18 cellular contexts compared by ENCODE assay signal in the genomic region with DNA sequence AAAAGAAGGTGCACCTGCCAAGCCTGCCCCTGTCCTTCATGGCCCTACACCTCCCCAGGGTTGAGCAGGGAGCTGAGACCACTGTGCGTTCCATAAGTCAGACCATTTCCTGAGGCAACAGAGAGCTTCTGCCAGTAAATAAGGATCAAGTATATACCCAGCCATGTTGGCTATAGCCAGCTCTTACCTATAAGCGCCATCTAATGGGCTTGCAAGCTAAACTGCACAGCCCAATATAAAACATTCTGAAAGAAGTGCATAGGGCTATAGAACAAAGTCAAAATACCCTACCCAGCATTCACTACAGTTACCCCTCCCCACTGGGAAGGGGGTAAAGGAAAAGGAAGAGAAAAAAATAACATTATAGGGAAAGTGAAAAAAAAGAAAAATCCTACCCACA. TPM values are rescaled to one million over a fixed set of nuclear protein-coding genes. Genes with fewer than 3 reads are reported as not detected.
DNase-seq lines count a peak whose midpoint lies in the region; FAIRE-seq and TF ChIP-seq lines count a peak whose summit lies in the region.
"Had no signal": no experiment of that assay in that cellular context is flagged by ENCODE, and none has a peak within 500 bp of the region (broad histone marks: within the 10 kb centered on the region; RNA-seq: fewer than 3 reads in every experiment).

No MANE protein-coding gene starts in this region.

- peaks cover 40 to 73% of the 10 kb centered on the region in 2 experiments for H3K9me3 Mint-ChIP-seq in H9

- H2AFZ ChIP-seq in H9 (ENCODE audit: low read length) (no peak overlapping the region), OCI-LY7 (ENCODE audit: low read length) (no peak overlapping the region), H1 (ENCODE audit: low read length) (peak overlapping the region; percentile 83)

- DNase-seq in COR-L47 (lab: John Stamatoyannopoulos, UW), result peak; percentile 3
- peak; percentile 31 for DNase-seq in H9
- DNase-seq in OCI-LY7 (ENCODE audit: low spot score), result peak; percentile 11
- DNase-seq in H1 (ENCODE audit: low read depth in 1 of 2, low spot score in 2 of 2), result no peak
- no peak for DNase-seq in stimulated activated CD4-positive, alpha-beta T cell treated with anti-CD3 and anti-CD28 coated beads, Interleukin-1b, Interleukin-23, amount 100 ng/mL, for 48 hours
- DNase-seq in GM12892 (ENCODE audit: insufficient read length), result no peak
- DNase-seq in COLO668 (lab: John Stamatoyannopoulos, UW; ENCODE audit: unreplicated experiment), result no peak
- DNase-seq in activated CD4-positive, alpha-beta T cell treated with anti-CD3 and anti-CD28 coated beads, Interleukin-2, amount 50 U/mL, for 4 hours, result no peak
- DNase-seq: DND-41, GF-D8, GOT3, NCI-H1436 treated with DMSO at 0.1 percent for 48 hours, NCI-H2081 treated with DMSO at 0.1 percent for 48 hours, NCI-H345, NCI-H774, T-helper 9 cell had no signal

- no peaks in the 10 kb centered on the region for H3K23me2 ChIP-seq in H9 (ENCODE audit: insufficient read length, low read depth, low read length, poor library complexity, severe bottlenecking)
- no peaks in the 10 kb centered on the region for H3K23me2 ChIP-seq in H1 (ENCODE audit: low read depth, low read length)

- H3K4me2 ChIP-seq in H9 (ENCODE audit: insufficient read depth, insufficient read length, low read length) (no peak overlapping the region), OCI-LY7 (ENCODE audit: low read length) (no peak overlapping the region), H1 (ENCODE audit: insufficient read depth in 1 of 2, low read depth in 2 of 2, low read length in 2 of 2) (no peak overlapping the region)

- no peak overlapping the region for H3K27ac ChIP-seq in H9 (ENCODE audit: insufficient read length, low read depth, low read length)
- no peak overlapping the region for H3K27ac ChIP-seq in OCI-LY7 (ENCODE audit: low read depth, low read length, poor library complexity, severe bottlenecking)
- H3K27ac ChIP-seq in H1 (ENCODE audit: low read depth, low read length), result no peak overlapping the region
- H3K27ac ChIP-seq: SJSA1 had no signal

- no peak overlapping the region; a peak in 2 of 7 replicates for H3K27ac Mint-ChIP-seq in H9
- H3K27ac Mint-ChIP-seq: CD14-positive monocyte had no signal

- no peak overlapping the region for H2BK20ac ChIP-seq in H9 (ENCODE audit: low read depth, low read length, poor library complexity, severe bottlenecking)
- no peak overlapping the region; the same call in 1 of the 2 replicates for H2BK20ac ChIP-seq in H1 (ENCODE audit: low read length)

- H3K9me2 ChIP-seq in OCI-LY7 (ENCODE audit: insufficient read depth, low read length), result no peaks in the 10 kb centered on the region

- H3K27me3 ChIP-seq in H9 (ENCODE audit: insufficient read depth, low read length) (no peaks in the 10 kb centered on the region), H1 (replicated peaks in 1 of 4; ENCODE audit: control insufficient read depth in 3 of 4, extremely low read depth in 1 of 4, insufficient read depth in 3 of 4, low read length in 3 of 4) (no peaks in the 10 kb centered on the region)
- H3K27me3 ChIP-seq: SJSA1 had no signal

- POLR2A ChIA-PET in OCI-LY7 (lab: Charles Lee), result interaction anchor here (0.6 to 0.8 kb wide), 2 partner anchors 175 to 378 kb away, joined by 3 read pairs; no protein-coding TSS in a partner anchor
- POLR2A ChIA-PET in H1 (lab: Charles Lee; ENCODE audit: partially characterized antibody), result interaction anchor here (0.8 to 1.1 kb wide), 2 partner anchors 12 to 60 kb away, joined by 3 read pairs; no protein-coding TSS in a partner anchor

- TF ChIP-seq EP300 in H1 (IDR thresholded peaks at IDR 0.05; ENCODE audit: borderline replicate concordance in 1 of 2, low read depth in 2 of 2, low read length in 2 of 2), result no peak

- CTCF ChIA-PET in OCI-LY7 (lab: Charles Lee; ENCODE audit: unreplicated experiment), result interaction anchor here (1.1 kb wide), 1 partner anchor 31 kb away, joined by 3 read pairs; no protein-coding TSS in a partner anchor
- CTCF ChIA-PET in H1 (lab: Charles Lee; ENCODE audit: partially characterized antibody), result interaction anchor here (0.5 to 1.4 kb wide), 5 partner anchors 9 to 410 kb away, joined by 3 to 7 read pairs (median 5); no protein-coding TSS in a partner anchor

- H3K23ac ChIP-seq in H9 (ENCODE audit: insufficient read length, low read depth, low read length) (no peak overlapping the region), H1 (ENCODE audit: insufficient read length) (no peak overlapping the region)

- H3K4me3 Mint-ChIP-seq in H9, result no peak overlapping the region
- H3K4me3 Mint-ChIP-seq: CD14-positive monocyte had no signal

- H3K9me3 ChIP-seq in H9 (ENCODE audit: control insufficient read depth, low read depth, low read length) (peaks cover 32% of the 10 kb centered on the region), OCI-LY7 (ENCODE audit: low read length) (no peaks in the 10 kb centered on the region), H1 (ENCODE audit: insufficient read depth in 2 of 2, low read depth in 1 of 2, low read length in 1 of 2) (peaks cover 28 to 40% of the 10 kb centered on the region in 2 experiments)

- H3K4ac ChIP-seq in H9 (ENCODE audit: low read depth, low read length) (no peak overlapping the region), H1 (replicated peaks; ENCODE audit: insufficient read length, low read depth, low read length) (no peak overlapping the region)

- H2BK5ac ChIP-seq in H9 (ENCODE audit: insufficient read length, low read length) (no peak overlapping the region), H1 (ENCODE audit: low read depth, low read length) (peak overlapping the region; percentile 2; the same call in 1 of the 2 replicates)

- no peaks in the 10 kb centered on the region for H3K4me1 ChIP-seq in H9 (ENCODE audit: insufficient read depth, low read length)
- no peaks in the 10 kb centered on the region for H3K4me1 ChIP-seq in OCI-LY7 (ENCODE audit: insufficient read depth, low read length, poor library complexity, severe bottlenecking)
- H3K4me1 ChIP-seq in H1 (replicated peaks in 1 of 4; ENCODE audit: control insufficient read depth in 3 of 4, insufficient read depth in 4 of 4, low read length in 3 of 4), result no peaks in the 10 kb centered on the region
- H3K4me1 ChIP-seq: SJSA1 had no signal

- H3K4me3 ChIP-seq in OCI-LY7 (ENCODE audit: low read depth, low read length, poor library complexity, severe bottlenecking) (no peak overlapping the region), H1 (ENCODE audit: extremely low read depth in 1 of 4, insufficient read depth in 2 of 4, low read depth in 3 of 4, low read length in 4 of 4) (no peak overlapping the region)
- H3K4me3 ChIP-seq: SJSA1 had no signal

- H2AK5ac ChIP-seq in H9 (ENCODE audit: insufficient read length, low read length), result no peak overlapping the region
- H2AK5ac ChIP-seq in H1 (ENCODE audit: low read depth, low read length), result no peak overlapping the region

- H4K20me1 ChIP-seq in H9 (ENCODE audit: control insufficient read depth, insufficient read depth, insufficient read length) (no peaks in the 10 kb centered on the region), OCI-LY7 (ENCODE audit: insufficient read depth, low read length) (no peaks in the 10 kb centered on the region), H1 (replicated peaks in 1 of 2; ENCODE audit: control insufficient read depth in 1 of 2, insufficient read depth in 2 of 2, low read length in 2 of 2) (no peaks in the 10 kb centered on the region)

- no peak overlapping the region for H2BK120ac ChIP-seq in H9 (ENCODE audit: low read depth, low read length, poor library complexity, severe bottlenecking)
- no peak overlapping the region for H2BK120ac ChIP-seq in H1 (replicated peaks; ENCODE audit: low read depth, low read length)

- peak; percentile 64 to 76 for TF ChIP-seq RAD21 in H1 (IDR thresholded peaks at IDR 0.05 in 1 of 2, conservative IDR thresholded peaks at IDR 0.05 in 1 of 2; ENCODE audit: low read depth in 2 of 2, low read length in 2 of 2)

- H3K36me3 Mint-ChIP-seq in H9 (ENCODE audit: insufficient read depth in 1 of 3, low read depth in 3 of 3), result peaks cover 22 to 51% (median 24%) of the 10 kb centered on the region in 3 experiments
- H3K36me3 Mint-ChIP-seq: CD14-positive monocyte had no signal

- no peaks in the 10 kb centered on the region for H3K79me1 ChIP-seq in H9 (ENCODE audit: insufficient read depth, low read depth, low read length, poor library complexity, severe bottlenecking)
- no peaks in the 10 kb centered on the region for H3K79me1 ChIP-seq in H1 (ENCODE audit: low read depth, low read length)

- H3K79me2 ChIP-seq in H9 (ENCODE audit: insufficient read depth, low read length) (no peaks in the 10 kb centered on the region), OCI-LY7 (ENCODE audit: insufficient read depth, low read depth, low read length) (no peaks in the 10 kb centered on the region), H1 (ENCODE audit: control insufficient read depth in 1 of 2, insufficient read depth in 2 of 2, low read length in 2 of 2) (no peaks in the 10 kb centered on the region)

- H3K4me1 Mint-ChIP-seq in H9, result peaks cover 5 to 8% of the 10 kb centered on the region in 2 experiments
- H3K4me1 Mint-ChIP-seq: CD14-positive monocyte had no signal

- H3K36me3 ChIP-seq in OCI-LY7 (ENCODE audit: insufficient read depth, low read length), result no peaks in the 10 kb centered on the region
- H3K36me3 ChIP-seq in H1 (ENCODE audit: control insufficient read depth in 2 of 4, insufficient read depth in 4 of 4, low read length in 3 of 4), result peaks cover 0 to 5% (median 0%) of the 10 kb centered on the region in 4 experiments; a peak in 1 of 8 replicates
- H3K36me3 ChIP-seq: SJSA1 had no signal

- FAIRE-seq in H1 (lab: Jason Lieb, UNC) (no peak), GM12892 (lab: Jason Lieb, UNC) (no peak)

- BruUV-seq in OCI-LY7 (replicated peaks; lab: Mats Ljungman, UMichigan), result no TSS peak

- H2BK12ac ChIP-seq in H9 (ENCODE audit: insufficient read length, low read depth, low read length), result no peak overlapping the region
- H2BK12ac ChIP-seq in H1 (ENCODE audit: low read depth, low read length), result no peak overlapping the region; the same call in 1 of the 2 replicates

- H3K9ac ChIP-seq in H9 (ENCODE audit: extremely low read depth, insufficient read length, low read length) (no peak overlapping the region), H1 (replicated peaks in 1 of 4; ENCODE audit: extremely low read depth in 1 of 4, low read depth in 3 of 4, low read length in 3 of 4) (no peak overlapping the region)

- H2BK15ac ChIP-seq in H9 (ENCODE audit: low read depth, low read length) (no peak overlapping the region), H1 (ENCODE audit: low read length) (no peak overlapping the region)

- no peaks in the 10 kb centered on the region for H3K27me3 Mint-ChIP-seq in H9 (ENCODE audit: low read depth)

- H4K8ac ChIP-seq in H9 (replicated peaks; ENCODE audit: insufficient read length, low read depth, low read length) (no peak overlapping the region), H1 (ENCODE audit: extremely low read depth, insufficient read depth, low read length) (peak overlapping the region; percentile 0; the same call in 1 of the 2 replicates)

- peak; percentile 56; the same call in 2 of the 3 replicates for TF ChIP-seq CTCF in H9 (conservative IDR thresholded peaks at IDR 0.05)
- peak; percentile 43; the same call in 1 of the 2 replicates for TF ChIP-seq CTCF in OCI-LY7 (conservative IDR thresholded peaks at IDR 0.05; ENCODE audit: low read length)
- peak in 2 of 3 experiments; percentile 49 to 50; a peak in 3 of 4 replicates for TF ChIP-seq CTCF in H1 (IDR thresholded peaks at IDR 0.05; ENCODE audit: control extremely low read depth in 1 of 3, insufficient read depth in 1 of 3, low read depth in 1 of 3, low read length in 3 of 3)

- H3K14ac ChIP-seq in H9 (ENCODE audit: insufficient read depth, low read length), result no peak overlapping the region
- no peak overlapping the region for H3K14ac ChIP-seq in H1 (ENCODE audit: insufficient read length)

- WGBS in H9 (ENCODE audit: extremely low coverage, insufficient read length, low lambda C conversion rate), result no CpG with 5 or more reads among the region's 2 CpGs
- 30% methylated on average over 2 of the region's 2 CpGs; no CpG with 5 or more reads in 1 of the 2 experiments for WGBS in H1 (ENCODE audit: extremely low coverage in 1 of 2, insufficient coverage in 1 of 2, insufficient read length in 1 of 2, insufficient replicate concordance in 2 of 2, low coverage in 1 of 2, low lambda C conversion rate in 2 of 2, missing lambda C conversion rate in 1 of 2), 2 experiments

- H3K18ac ChIP-seq in H9 (ENCODE audit: insufficient read length, low read depth, low read length) (no peak overlapping the region), H1 (ENCODE audit: extremely low read depth, low read length) (no peak overlapping the region; the same call in 1 of the 2 replicates)

- H4K5ac ChIP-seq in H9 (ENCODE audit: insufficient read length, low read depth, low read length) (no peak overlapping the region), H1 (ENCODE audit: insufficient read length, low read depth, low read length) (peak overlapping the region; percentile 28)

- intact Hi-C loops in OCI-LY7 (cut with micrococcal nuclease; ENCODE audit: unreplicated experiment), result no loop called here

- H3T11ph ChIP-seq in H9 (ENCODE audit: low read length), result no peak overlapping the region

- H4K91ac ChIP-seq in H9 (ENCODE audit: insufficient read length, low read depth, low read length) (no peak overlapping the region), H1 (replicated peaks; ENCODE audit: insufficient read length, low read length) (no peak overlapping the region)

- TF ChIP-seq POLR2A in H1 (IDR thresholded peaks at IDR 0.05; ENCODE audit: control extremely low read depth in 1 of 2, low read depth in 2 of 2, low read length in 2 of 2) (no peak), GM12892 (IDR thresholded peaks at IDR 0.05; ENCODE audit: low read depth, low read length) (no peak)

- H3K56ac ChIP-seq in H9 (ENCODE audit: insufficient read length, low read depth, low read length) (no peak overlapping the region), H1 (replicated peaks; ENCODE audit: insufficient read length, low read depth, low read length) (no peak overlapping the region)

RNA-seq across cellular contexts. Expression of a gene that starts 59.3 kb away (rescaled TPM):
- total RNA-seq in H9 (2021) (85.0 and 90.8 TPM in 2 replicates), OCI-LY7 (2022) (130 and 151 TPM in 2 replicates)
- total RNA-seq in OCI-LY7 (2014; rRNA removed; shearing (Covaris generic)), result 115 and 130 TPM in 2 replicates
- 77.6 and 77.8 TPM in 2 replicates for total RNA-seq in H1 (2021; fragmentation: NEBNext Ultra II Directional; extraction: Animal tissue kit (Norgen Biotek cat#: 25700))
- polyA plus RNA-seq in H1 (2011; rRNA removed), result 7.1 and 15.1 TPM in 2 replicates
- polyA plus RNA-seq in H1 (2011; cell fraction: cytosol; rRNA removed), result 23.4 TPM
- polyA plus RNA-seq in H1 (2011; cell fraction: nucleus; rRNA removed), result 12.2 TPM
- 31.1 to 54.5 TPM (median 43.8 TPM) in 4 replicates for polyA plus RNA-seq in H1 (2012, experiment 1 of 2)
- polyA plus RNA-seq in H1 (2012, experiment 2 of 2), result 3.6 TPM
- 52.1 TPM for polyA plus RNA-seq in H1 (2013, experiment 1 of 2)
- polyA plus RNA-seq in H1 (2013, experiment 2 of 2), result 47.8 TPM
- polyA minus RNA-seq in H1 (2011; rRNA and poly(A)+ RNA removed), result 70.8 and 99.3 TPM in 2 replicates
- 38.0 TPM for polyA minus RNA-seq in H1 (2011; cell fraction: cytosol; rRNA and poly(A)+ RNA removed)
- 90.7 TPM for polyA minus RNA-seq in H1 (2011; cell fraction: nucleus; rRNA and poly(A)+ RNA removed)
- 67.5 TPM for polyA plus RNA-seq in GM12892 (2012; ENCODE audit: missing spikeins)

Comparison
In these comparisons a context has a peak if more than half of its experiments do, and no peak if none do; other contexts are left out.
1. DNase-seq: peak in COR-L47 (single experiment), H9 (single experiment) and OCI-LY7 (single experiment); none in H1 (0 of 2), stimulated activated CD4-positive, alpha-beta T cell treated with anti-CD3 and anti-CD28 coated beads, Interleukin-1b, Interleukin-23, amount 100 ng/mL, for 48 hours (single experiment), GM12892 (single experiment), COLO668 (single experiment) and activated CD4-positive, alpha-beta T cell treated with anti-CD3 and anti-CD28 coated beads, Interleukin-2, amount 50 U/mL, for 4 hours (0 of 2).
2. Peak in every context shown above with its lines, with median percentiles within 50 percentile points of each other: CTCF ChIP-seq.